ENCODE assay signal across 1 cellular context in the genomic region with DNA sequence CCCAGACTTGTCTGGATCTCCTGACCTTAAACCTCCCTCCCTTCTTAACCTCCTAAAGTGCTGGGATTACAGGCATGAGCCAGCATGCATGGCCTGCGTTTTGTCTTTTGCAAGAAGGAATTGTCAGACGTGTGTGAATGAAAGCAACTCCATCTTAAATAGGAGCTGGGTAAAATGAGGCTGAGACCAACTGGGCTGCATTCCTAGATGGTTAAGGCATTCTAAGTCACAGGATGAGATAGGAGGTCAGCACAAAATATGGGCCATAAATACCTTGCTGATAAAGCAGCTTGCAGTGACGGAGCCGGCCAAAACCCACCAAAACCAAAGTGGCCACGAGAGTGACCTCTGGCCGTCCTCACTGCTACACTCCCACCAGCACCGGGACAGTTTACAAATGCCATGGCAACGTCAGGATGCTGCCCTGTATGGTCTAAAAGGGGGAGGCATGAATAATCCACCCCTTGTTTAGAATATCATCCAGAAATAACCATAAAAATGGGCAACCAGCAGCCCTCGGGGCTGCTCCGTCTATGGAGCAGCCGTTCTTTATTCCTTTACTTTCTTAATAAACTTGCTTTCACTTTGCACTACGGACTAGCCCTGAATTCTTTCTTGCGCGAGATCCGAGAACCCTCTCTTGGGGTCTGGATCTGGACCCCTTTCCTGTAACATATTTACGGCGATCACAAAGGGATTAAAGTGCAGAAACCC.
TF ChIP-seq lines count a peak whose summit lies in the region.

No MANE protein-coding gene starts in this region.

TF ChIP-seq in GM23338, 12 proteins besides CTCF, POLR2A, EP300 and RAD21 (continued from another document):
- TF ChIP-seq, protein P1, sequence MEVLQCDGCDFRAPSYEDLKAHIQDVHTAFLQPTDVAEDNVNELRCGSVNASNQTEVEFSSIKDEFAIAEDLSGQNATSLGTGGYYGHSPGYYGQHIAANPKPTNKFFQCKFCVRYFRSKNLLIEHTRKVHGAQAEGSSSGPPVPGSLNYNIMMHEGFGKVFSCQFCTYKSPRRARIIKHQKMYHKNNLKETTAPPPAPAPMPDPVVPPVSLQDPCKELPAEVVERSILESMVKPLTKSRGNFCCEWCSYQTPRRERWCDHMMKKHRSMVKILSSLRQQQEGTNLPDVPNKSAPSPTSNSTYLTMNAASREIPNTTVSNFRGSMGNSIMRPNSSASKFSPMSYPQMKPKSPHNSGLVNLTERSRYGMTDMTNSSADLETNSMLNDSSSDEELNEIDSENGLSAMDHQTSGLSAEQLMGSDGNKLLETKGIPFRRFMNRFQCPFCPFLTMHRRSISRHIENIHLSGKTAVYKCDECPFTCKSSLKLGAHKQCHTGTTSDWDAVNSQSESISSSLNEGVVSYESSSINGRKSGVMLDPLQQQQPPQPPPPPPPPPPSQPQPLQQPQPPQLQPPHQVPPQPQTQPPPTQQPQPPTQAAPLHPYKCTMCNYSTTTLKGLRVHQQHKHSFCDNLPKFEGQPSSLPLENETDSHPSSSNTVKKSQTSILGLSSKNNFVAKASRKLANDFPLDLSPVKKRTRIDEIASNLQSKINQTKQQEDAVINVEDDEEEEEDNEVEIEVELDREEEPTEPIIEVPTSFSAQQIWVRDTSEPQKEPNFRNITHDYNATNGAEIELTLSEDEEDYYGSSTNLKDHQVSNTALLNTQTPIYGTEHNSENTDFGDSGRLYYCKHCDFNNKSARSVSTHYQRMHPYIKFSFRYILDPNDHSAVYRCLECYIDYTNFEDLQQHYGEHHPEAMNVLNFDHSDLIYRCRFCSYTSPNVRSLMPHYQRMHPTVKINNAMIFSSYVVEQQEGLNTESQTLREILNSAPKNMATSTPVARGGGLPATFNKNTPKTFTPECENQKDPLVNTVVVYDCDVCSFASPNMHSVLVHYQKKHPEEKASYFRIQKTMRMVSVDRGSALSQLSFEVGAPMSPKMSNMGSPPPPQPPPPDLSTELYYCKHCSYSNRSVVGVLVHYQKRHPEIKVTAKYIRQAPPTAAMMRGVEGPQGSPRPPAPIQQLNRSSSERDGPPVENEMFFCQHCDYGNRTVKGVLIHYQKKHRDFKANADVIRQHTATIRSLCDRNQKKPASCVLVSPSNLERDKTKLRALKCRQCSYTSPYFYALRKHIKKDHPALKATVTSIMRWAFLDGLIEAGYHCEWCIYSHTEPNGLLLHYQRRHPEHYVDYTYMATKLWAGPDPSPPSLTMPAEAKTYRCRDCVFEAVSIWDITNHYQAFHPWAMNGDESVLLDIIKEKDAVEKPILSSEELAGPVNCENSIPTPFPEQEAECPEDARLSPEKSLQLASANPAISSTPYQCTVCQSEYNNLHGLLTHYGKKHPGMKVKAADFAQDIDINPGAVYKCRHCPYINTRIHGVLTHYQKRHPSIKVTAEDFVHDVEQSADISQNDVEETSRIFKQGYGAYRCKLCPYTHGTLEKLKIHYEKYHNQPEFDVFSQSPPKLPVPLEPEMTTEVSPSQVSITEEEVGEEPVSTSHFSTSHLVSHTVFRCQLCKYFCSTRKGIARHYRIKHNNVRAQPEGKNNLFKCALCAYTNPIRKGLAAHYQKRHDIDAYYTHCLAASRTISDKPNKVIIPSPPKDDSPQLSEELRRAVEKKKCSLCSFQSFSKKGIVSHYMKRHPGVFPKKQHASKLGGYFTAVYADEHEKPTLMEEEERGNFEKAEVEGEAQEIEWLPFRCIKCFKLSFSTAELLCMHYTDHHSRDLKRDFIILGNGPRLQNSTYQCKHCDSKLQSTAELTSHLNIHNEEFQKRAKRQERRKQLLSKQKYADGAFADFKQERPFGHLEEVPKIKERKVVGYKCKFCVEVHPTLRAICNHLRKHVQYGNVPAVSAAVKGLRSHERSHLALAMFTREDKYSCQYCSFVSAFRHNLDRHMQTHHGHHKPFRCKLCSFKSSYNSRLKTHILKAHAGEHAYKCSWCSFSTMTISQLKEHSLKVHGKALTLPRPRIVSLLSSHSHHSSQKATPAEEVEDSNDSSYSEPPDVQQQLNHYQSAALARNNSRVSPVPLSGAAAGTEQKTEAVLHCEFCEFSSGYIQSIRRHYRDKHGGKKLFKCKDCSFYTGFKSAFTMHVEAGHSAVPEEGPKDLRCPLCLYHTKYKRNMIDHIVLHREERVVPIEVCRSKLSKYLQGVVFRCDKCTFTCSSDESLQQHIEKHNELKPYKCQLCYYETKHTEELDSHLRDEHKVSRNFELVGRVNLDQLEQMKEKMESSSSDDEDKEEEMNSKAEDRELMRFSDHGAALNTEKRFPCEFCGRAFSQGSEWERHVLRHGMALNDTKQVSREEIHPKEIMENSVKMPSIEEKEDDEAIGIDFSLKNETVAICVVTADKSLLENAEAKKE (CRISPR knock-in tag; IDR thresholded peaks at IDR 0.05), result no peak
- TF ChIP-seq CREB1 (CRISPR knock-in tag; IDR thresholded peaks at IDR 0.05; ENCODE audit: low read depth), result no peak
